In genomic region chr1:89405275-89405929, GRCh38 we compare ENCODE assay signal across 32 cellular contexts. TPM values are rescaled to one million over a fixed set of nuclear protein-coding genes. Genes with fewer than 3 reads are reported as not detected.
"Had no signal": no experiment of that assay in that cellular context is flagged by ENCODE, and none has a peak within 500 bp of the region (broad histone marks: within the 10 kb centered on the region; RNA-seq: fewer than 3 reads in every experiment).

No MANE protein-coding gene starts in this region.

- H3K9me3 ChIP-seq: lower lobe of right lung, pancreas, prostate gland, sigmoid colon, tibial artery had no signal

- DNase-seq: activated CD4-positive, alpha-beta memory T cell treated with anti-CD3 and anti-CD28 coated beads, Interleukin-2, amount 10 ng/mL, durations not matched to agents 7 days and 5 days; activated CD4-positive, alpha-beta T cell treated with anti-CD3 and anti-CD28 coated beads for 1 hour; activated CD4-positive, alpha-beta T cell treated with anti-CD3 and anti-CD28 coated beads, Interleukin-2, amount 10 ng/mL, durations not matched to agents 7 days and 5 days; activated naive CD4-positive, alpha-beta T cell; activated T-cell treated with anti-CD3 and anti-CD28 coated beads, Interleukin-2, amount 50 U/mL, for 48 hours; anterior cingulate cortex; erythroblast; heart left ventricle; kidney glomerular epithelial cell; lower lobe of right lung; pancreas; sigmoid colon; small intestine; stimulated activated CD4-positive, alpha-beta T cell treated with anti-CD3 and anti-CD28 coated beads, Interleukin-4, amount 100 ng/mL, for 24 hours; stimulated activated naive CD8-positive, alpha-beta T cell treated with anti-CD3 and anti-CD28 coated beads, Interleukin-15, amount 100 ng/mL, for 72 hours; substantia nigra; SW 1271; T-helper 9 cell; tibial artery had no signal

- H3K9me3 Mint-ChIP-seq: activated T-helper 2 cell treated with anti-CD3 and anti-CD28 coated beads, Interferon-gamma antibody, Interleukin-2, Interleukin-4, amounts not matched to agents 10 μg/mL and 5 μg/mL and 100 μg/mL, durations not matched to agents 14 hours and 24 hours and 36 hours; central memory CD8-positive, alpha-beta T cell; dendritic cell treated with granulocyte-macrophage colony-stimulating factor and Interleukin-4, amounts not matched to agents 40 ng/mL and 50 ng/mL, for 4 days; stimulated activated effector memory CD8-positive, alpha-beta T cell treated with anti-CD3 and anti-CD28 coated beads, Interleukin-12 subunit alpha, Interleukin-12 subunit beta, amount 100 ng/mL, for 72 hours had no signal

- H3K27me3 Mint-ChIP-seq: central memory CD8-positive, alpha-beta T cell; dendritic cell treated with granulocyte-macrophage colony-stimulating factor and Interleukin-4, amounts not matched to agents 40 ng/mL and 50 ng/mL, for 4 days; stimulated activated naive CD8-positive, alpha-beta T cell treated with anti-CD3 and anti-CD28 coated beads, Interleukin-15, amount 100 ng/mL, for 72 hours had no signal

- H3K36me3 Mint-ChIP-seq: activated naive CD4-positive, alpha-beta T cell treated with anti-CD3 and anti-CD28 coated beads, Interleukin-2, amount 50 U/mL, for 72 hours; stimulated activated effector memory CD8-positive, alpha-beta T cell treated with anti-CD3 and anti-CD28 coated beads, Interleukin-12 subunit alpha, Interleukin-12 subunit beta, amount 100 ng/mL, for 72 hours had no signal

- ATAC-seq: activated naive CD4-positive, alpha-beta T cell treated with anti-CD3 and anti-CD28 coated beads, Interleukin-2, amount 50 U/mL, for 72 hours; heart left ventricle; left lobe of liver; lower lobe of right lung; pancreas; stimulated activated effector memory CD8-positive, alpha-beta T cell treated with anti-CD3 and anti-CD28 coated beads, Interleukin-12 subunit alpha, Interleukin-12 subunit beta, amount 100 ng/mL, for 72 hours; stimulated activated naive CD8-positive, alpha-beta T cell treated with anti-CD3 and anti-CD28 coated beads, Interleukin-15, amount 100 ng/mL, for 72 hours had no signal

- H3K4me3 ChIP-seq: heart left ventricle, lower lobe of right lung, pancreas, prostate gland, sigmoid colon, tibial artery had no signal

- H3K36me3 ChIP-seq: lower lobe of right lung, pancreas, prostate gland, sigmoid colon, tibial artery had no signal

- H3K4me1 ChIP-seq: pancreas, prostate gland, sigmoid colon, tibial artery had no signal

- H3K4me3 Mint-ChIP-seq: activated CD4-positive, alpha-beta memory T cell treated with anti-CD3 and anti-CD28 coated beads, Interleukin-2, amount 10 ng/mL, durations not matched to agents 7 days and 5 days; activated CD4-positive, alpha-beta T cell treated with anti-CD3 and anti-CD28 coated beads, Interleukin-2, amount 10 ng/mL, durations not matched to agents 7 days and 5 days; central memory CD8-positive, alpha-beta T cell; dendritic cell treated with granulocyte-macrophage colony-stimulating factor and Interleukin-4, amounts not matched to agents 40 ng/mL and 50 ng/mL, for 4 days; nephron; stimulated activated effector memory CD8-positive, alpha-beta T cell treated with anti-CD3 and anti-CD28 coated beads, Interleukin-12 subunit alpha, Interleukin-12 subunit beta, amount 100 ng/mL, for 72 hours; stimulated activated naive CD8-positive, alpha-beta T cell treated with anti-CD3 and anti-CD28 coated beads, Interleukin-15, amount 100 ng/mL, for 72 hours; T-helper 1 cell treated with Interleukin-12 subunit alpha and Interleukin-12 subunit beta and Interleukin-4 antibody, amounts not matched to agents 30 μg/mL and 1 μg/mL, for 36 hours had no signal

- H3K27ac Mint-ChIP-seq: activated CD4-positive, alpha-beta memory T cell treated with anti-CD3 and anti-CD28 coated beads, Interleukin-2, amount 10 ng/mL, durations not matched to agents 7 days and 5 days; activated CD4-positive, alpha-beta T cell treated with anti-CD3 and anti-CD28 coated beads, Interleukin-2, amount 10 ng/mL, durations not matched to agents 7 days and 5 days; activated naive CD4-positive, alpha-beta T cell treated with anti-CD3 and anti-CD28 coated beads, Interleukin-2, amount 50 U/mL, for 72 hours; activated T-helper 2 cell treated with anti-CD3 and anti-CD28 coated beads, Interferon-gamma antibody, Interleukin-2, Interleukin-4, amounts not matched to agents 10 μg/mL and 5 μg/mL and 100 μg/mL, durations not matched to agents 14 hours and 24 hours and 36 hours; dendritic cell treated with granulocyte-macrophage colony-stimulating factor and Interleukin-4, amounts not matched to agents 40 ng/mL and 50 ng/mL, for 4 days; nephron; stimulated activated effector memory CD8-positive, alpha-beta T cell treated with anti-CD3 and anti-CD28 coated beads, Interleukin-12 subunit alpha, Interleukin-12 subunit beta, amount 100 ng/mL, for 72 hours; stimulated activated naive CD8-positive, alpha-beta T cell treated with anti-CD3 and anti-CD28 coated beads, Interleukin-15, amount 100 ng/mL, for 72 hours; T-helper 1 cell treated with Interleukin-12 subunit alpha and Interleukin-12 subunit beta and Interleukin-4 antibody, amounts not matched to agents 30 μg/mL and 1 μg/mL, for 36 hours had no signal

- H3K27me3 ChIP-seq: heart left ventricle, pancreas, sigmoid colon, tibial artery had no signal

- H3K27ac ChIP-seq: heart left ventricle, lower lobe of right lung, pancreas, prostate gland, sigmoid colon, tibial artery had no signal

RNA-seq across cellular contexts. Expression of gene GBP6, which starts 41.5 kb away (rescaled TPM):
- total RNA-seq: activated T-helper 2 cell treated with anti-CD3 and anti-CD28 coated beads, Interferon-gamma antibody, Interleukin-2, Interleukin-4, amounts not matched to agents 10 μg/mL and 5 μg/mL and 100 μg/mL, durations not matched to agents 14 hours and 24 hours and 36 hours; fibroblast of villous mesenchyme; left lobe of liver; mesenteric fat pad; mucosa of gallbladder; prostate gland; sigmoid colon had no signal
- polyA plus RNA-seq: urinary bladder had no signal
